In the genomic region with DNA sequence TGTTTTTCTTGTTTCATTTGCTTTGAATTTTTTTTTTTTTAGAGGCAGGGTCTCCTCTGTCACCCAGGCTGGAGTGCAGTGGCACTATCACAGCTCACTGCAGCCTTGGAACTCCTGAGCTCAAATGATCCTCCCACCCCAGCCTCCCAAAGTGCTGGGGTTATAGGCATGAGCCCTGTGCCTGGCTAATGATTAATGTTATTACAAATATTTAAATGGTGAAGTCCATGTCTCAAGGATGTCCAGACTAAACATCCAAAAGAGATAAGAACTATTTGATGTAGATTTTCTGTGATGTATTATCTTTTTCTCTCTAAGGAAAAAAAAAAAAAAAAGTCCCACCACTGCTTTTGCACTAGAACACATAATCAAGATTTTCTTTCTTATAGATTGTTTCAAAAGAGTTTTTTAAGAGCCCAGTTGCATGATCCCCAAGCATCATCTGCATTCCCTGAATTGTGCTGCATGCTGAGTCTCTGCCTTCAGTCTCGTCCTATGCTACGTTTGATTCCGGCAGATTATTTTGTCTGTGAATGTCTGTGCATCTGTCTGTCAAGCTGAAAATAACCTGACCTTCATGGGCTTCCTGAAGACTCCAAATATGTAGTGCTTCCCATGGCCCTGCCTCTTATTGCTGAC, we compare ENCODE assay signal across 20 cellular contexts. TPM values are rescaled to one million over a fixed set of nuclear protein-coding genes. Genes with fewer than 3 reads are reported as not detected.
DNase-seq lines count a peak whose midpoint lies in the region; ATAC-seq, FAIRE-seq and TF ChIP-seq lines count a peak whose summit lies in the region.
"Had no signal": no experiment of that assay in that cellular context is flagged by ENCODE, and none has a peak within 500 bp of the region (broad histone marks: within the 10 kb centered on the region; RNA-seq: fewer than 3 reads in every experiment).

No MANE protein-coding gene starts in this region.

- WGBS in A549 (ENCODE audit: missing lambda C conversion rate): 19% methylated on average over 3 of the region's 3 CpGs
- 89% methylated on average over 3 of the region's 3 CpGs for WGBS in mesenchymal stem cell

- H3K4me2 ChIP-seq in A549 (peak overlapping the region; percentile 69), mesenchymal stem cell (ENCODE audit: low read length, poor library complexity, severe bottlenecking) (no peak overlapping the region), PC-9 (no peak overlapping the region)
- H3K4me2 ChIP-seq: GM23338 had no signal

- H3K23ac ChIP-seq in mesenchymal stem cell (ENCODE audit: low read length in 2 of 2): no peak overlapping the region

- H3K14ac ChIP-seq in mesenchymal stem cell (ENCODE audit: low read length in 2 of 2): no peak overlapping the region

- DNase-seq in A549 (ENCODE audit: low read depth in 1 of 2, low spot score in 1 of 2): peak in 1 of 2 experiments; percentile 48
- DNase-seq in DMS53 (lab: John Stamatoyannopoulos, UW): peak; percentile 43
- DNase-seq in left lobe of liver (ENCODE audit: low spot score): no peak
- no peak for DNase-seq in mesenchymal stem cell
- DNase-seq in NCI-H1105 (lab: John Stamatoyannopoulos, UW): no peak
- no peak for DNase-seq in PC-9
- DNase-seq: ACHN; BE2C; C1 segment of cervical spinal cord; CD4-positive, CD25-positive, alpha-beta regulatory T cell; CD8-positive, alpha-beta memory T cell; COR-L47; DMS79 treated with DMSO at 0.1 percent for 48 hours; GF-D8; HCEC 1CT; IMR-90 had no signal

- no peaks in the 10 kb centered on the region for H3K9me3 ChIP-seq in A549
- H3K9me3 ChIP-seq in mesenchymal stem cell (ENCODE audit: control insufficient read depth, low read length): no peaks in the 10 kb centered on the region
- no peaks in the 10 kb centered on the region for H3K9me3 ChIP-seq in PC-9 (ENCODE audit: insufficient read depth, low read depth)
- H3K9me3 ChIP-seq: BE2C had no signal

- no peak overlapping the region for H4K91ac ChIP-seq in mesenchymal stem cell (ENCODE audit: low read length)

- H3K4me1 ChIP-seq in A549: peaks cover 52% of the 10 kb centered on the region
- H3K4me1 ChIP-seq in mesenchymal stem cell (ENCODE audit: control insufficient read depth, insufficient read depth, low read depth, low read length): peaks cover 16% of the 10 kb centered on the region
- no peaks in the 10 kb centered on the region for H3K4me1 ChIP-seq in PC-9 (replicated peaks; ENCODE audit: insufficient read depth)
- H3K4me1 ChIP-seq: BE2C had no signal

- intact Hi-C loops in PC-9 (cut with micrococcal nuclease; ENCODE audit: unreplicated experiment): no loop called here

- no TSS peak for BruUV-seq in PC-9 (replicated peaks; lab: Mats Ljungman, UMichigan)

- TF ChIP-seq POLR2A in A549 (IDR thresholded peaks at IDR 0.05; ENCODE audit: low read length): no peak

- H3K4ac ChIP-seq in mesenchymal stem cell (ENCODE audit: low read depth in 1 of 2, low read length in 2 of 2): no peak overlapping the region

- TF ChIP-seq EP300 in A549 (IDR thresholded peaks at IDR 0.05): no peak

- H2BK5ac ChIP-seq in mesenchymal stem cell (ENCODE audit: low read depth, low read length, poor library complexity, severe bottlenecking): no peak overlapping the region

- peaks cover 10% of the 10 kb centered on the region for H3K79me1 ChIP-seq in mesenchymal stem cell (replicated peaks; ENCODE audit: low read length, poor library complexity, severe bottlenecking)

- no peak overlapping the region for H2AK5ac ChIP-seq in mesenchymal stem cell (ENCODE audit: low read length, severe bottlenecking)

- H3K9me2 ChIP-seq in PC-9 (ENCODE audit: insufficient read depth): no peaks in the 10 kb centered on the region

- POLR2A ChIA-PET in A549 (lab: Yijun Ruan, JAX): interaction anchor here (0.6 to 1.0 kb wide), 2 partner anchors 11 to 60 kb away, joined by 3 to 5 read pairs; a partner anchor contains a TSS
- POLR2A ChIA-PET in PC-9 (lab: Charles Lee; ENCODE audit: unreplicated experiment): no interaction called here

- no peak overlapping the region for H4K8ac ChIP-seq in mesenchymal stem cell (ENCODE audit: low read length)

- H2BK120ac ChIP-seq in mesenchymal stem cell (ENCODE audit: low read depth, low read length): no peak overlapping the region

- no peak for TF ChIP-seq CTCF in A549 (IDR thresholded peaks at IDR 0.05)
- TF ChIP-seq CTCF in PC-9 (conservative IDR thresholded peaks at IDR 0.05): no peak

- no peak overlapping the region for H2AFZ ChIP-seq in mesenchymal stem cell (ENCODE audit: low read depth, low read length)
- H2AFZ ChIP-seq in PC-9: no peak overlapping the region
- H2AFZ ChIP-seq: GM23338 had no signal

- H3K36me3 ChIP-seq in mesenchymal stem cell (ENCODE audit: control insufficient read depth in 1 of 2, insufficient read depth in 2 of 2, low read depth in 1 of 2, low read length in 2 of 2) (peaks cover 5 to 15% of the 10 kb centered on the region in 2 experiments), PC-9 (ENCODE audit: low read depth) (no peaks in the 10 kb centered on the region)

- no peak overlapping the region for H3K9ac ChIP-seq in mesenchymal stem cell (ENCODE audit: low read length)

- H3K27me3 ChIP-seq in mesenchymal stem cell (ENCODE audit: control insufficient read depth in 1 of 2, insufficient read depth in 1 of 2, low read length in 2 of 2) (no peaks in the 10 kb centered on the region), PC-9 (ENCODE audit: insufficient read depth, low read depth) (no peaks in the 10 kb centered on the region)
- H3K27me3 ChIP-seq: BE2C had no signal

- H2BK12ac ChIP-seq in mesenchymal stem cell (ENCODE audit: low read length in 2 of 2): no peak overlapping the region

- no peaks in the 10 kb centered on the region for H3K79me2 ChIP-seq in PC-9 (ENCODE audit: low read depth)

- CTCF ChIA-PET in A549 (lab: Yijun Ruan, JAX) (interaction anchor here (0.9 to 4.6 kb wide), 10 partner anchors 10 to 297 kb away, joined by 3 to 24 read pairs (median 4); a partner anchor contains a TSS), PC-9 (lab: Charles Lee) (no interaction called here)

- H3K4me3 ChIP-seq in A549 (no peak overlapping the region), mesenchymal stem cell (ENCODE audit: insufficient read depth in 1 of 2, low read depth in 1 of 2, low read length in 2 of 2) (no peak overlapping the region), PC-9 (no peak overlapping the region)
- H3K4me3 ChIP-seq: GM23338 had no signal

- ATAC-seq in A549 (peak; percentile 43 to 84; a peak in 4 of 6 replicates), left lobe of liver (peak; percentile 83)
- ATAC-seq: GM23338 had no signal

- H3K27ac ChIP-seq in A549 (peak overlapping the region; percentile 58 to 69), mesenchymal stem cell (ENCODE audit: low read length, poor library complexity, severe bottlenecking) (peak overlapping the region; percentile 47), PC-9 (no peak overlapping the region)
- H3K27ac ChIP-seq: HL-60 had no signal

- TF ChIP-seq RAD21 in A549 (conservative IDR thresholded peaks at IDR 0.05 in 1 of 2, IDR thresholded peaks at IDR 0.05 in 1 of 2): no peak

- H3K18ac ChIP-seq in mesenchymal stem cell (ENCODE audit: low read depth in 1 of 2, low read length in 2 of 2): no peak overlapping the region

- no peak for FAIRE-seq in A549 (lab: Jason Lieb, UNC)
- FAIRE-seq: D721Med, H54 had no signal

- H2BK15ac ChIP-seq in mesenchymal stem cell (ENCODE audit: low read depth, poor library complexity, severe bottlenecking): no peak overlapping the region

- H3F3A ChIP-seq in PC-9 (ENCODE audit: insufficient read depth, low read depth): no peaks in the 10 kb centered on the region

- no peaks in the 10 kb centered on the region for H4K20me1 ChIP-seq in PC-9 (ENCODE audit: insufficient read depth)

TF ChIP-seq in A549, 52 proteins besides CTCF, POLR2A, EP300 and RAD21:
- TF ChIP-seq GATA3 (IDR thresholded peaks at IDR 0.05; ENCODE audit: borderline replicate concordance): peak; percentile 58; the same call in 1 of the 2 replicates
- no peak for TF ChIP-seq KDM5A (IDR thresholded peaks at IDR 0.05)

RNA-seq across cellular contexts. Expression of a gene that starts 33.4 kb away (rescaled TPM):
- polyA plus RNA-seq in A549 (2011; rRNA removed) (19.7 and 22.2 TPM in 2 replicates), A549 (2017; fragmentation: RNase III; extraction: RNeasy Plus Mini Kit Qiagen cat#74134 plus additional on column Dnase treatment) (27.5 to 30.9 TPM (median 29.6 TPM) in 3 replicates)
- polyA plus RNA-seq in A549 (2012; cell fraction: cytosol; rRNA removed): 23.7 and 25.1 TPM in 2 replicates
- polyA plus RNA-seq in A549 (2012; cell fraction: nucleus; rRNA removed): 18.5 and 23.7 TPM in 2 replicates
- 17.9 and 18.6 TPM in 2 replicates for polyA minus RNA-seq in A549 (2011; rRNA and poly(A)+ RNA removed)
- total RNA-seq in left lobe of liver (5.3 TPM), PC-9 (2021) (0.43 TPM in 1 of 2 replicates, not detected in the other)
- polyA plus RNA-seq in mesenchymal stem cell (2013, experiment 1 of 2): 11.7 TPM
- 10.3 TPM for polyA plus RNA-seq in mesenchymal stem cell (2013, experiment 2 of 2)

RNA-seq across cellular contexts. Expression of a gene that starts 46.5 kb away (rescaled TPM):
- polyA plus RNA-seq in A549 (2011; rRNA removed): 27.6 and 30.0 TPM in 2 replicates
- polyA plus RNA-seq in A549 (2012; cell fraction: cytosol; rRNA removed): 37.3 and 43.3 TPM in 2 replicates
- 36.1 and 36.7 TPM in 2 replicates for polyA plus RNA-seq in A549 (2012; cell fraction: nucleus; rRNA removed)
- 34.8 to 36.1 TPM (median 35.5 TPM) in 3 replicates for polyA plus RNA-seq in A549 (2017; fragmentation: RNase III; extraction: RNeasy Plus Mini Kit Qiagen cat#74134 plus additional on column Dnase treatment)
- 21.0 and 24.5 TPM in 2 replicates for polyA minus RNA-seq in A549 (2011; rRNA and poly(A)+ RNA removed)
- total RNA-seq in left lobe of liver: 14.5 TPM
- polyA plus RNA-seq in mesenchymal stem cell (2013, experiment 1 of 2): 10.2 TPM
- 10.0 TPM for polyA plus RNA-seq in mesenchymal stem cell (2013, experiment 2 of 2)
- total RNA-seq in PC-9 (2021): 40.3 and 47.0 TPM in 2 replicates
